ENCODE assay signal across 8 cellular contexts in the genomic region with DNA sequence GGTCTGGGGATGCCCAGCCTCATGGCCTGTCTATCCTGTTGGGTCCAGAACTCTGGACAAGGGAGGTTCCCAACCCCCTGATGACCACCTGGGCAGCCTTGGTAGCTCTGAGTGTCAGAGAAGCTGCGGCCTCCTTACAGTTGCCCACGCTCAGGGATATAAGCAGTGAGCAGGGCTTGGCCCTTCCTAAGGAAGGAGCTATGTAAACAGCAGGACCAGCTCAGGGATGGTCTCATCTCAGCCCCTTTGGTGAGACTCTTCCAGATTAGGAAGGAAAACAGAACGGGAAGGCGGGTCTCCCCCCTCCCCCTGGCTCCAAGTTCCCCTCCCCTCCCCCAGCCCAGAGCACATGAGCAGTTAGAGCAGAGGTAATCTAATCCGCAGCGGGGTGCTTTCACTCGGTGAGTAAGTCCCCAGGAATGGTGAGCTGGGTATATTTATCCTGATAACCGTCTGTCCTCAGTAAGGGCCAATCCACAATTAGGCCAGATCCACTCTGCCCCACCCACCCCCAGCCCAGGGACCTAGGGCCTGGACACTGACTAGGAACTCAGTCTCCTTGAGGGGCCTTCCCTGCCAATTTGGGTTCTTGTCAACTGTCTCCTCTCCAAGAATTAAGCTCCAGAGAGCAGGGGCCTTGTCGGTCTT. TPM values are rescaled to one million over a fixed set of nuclear protein-coding genes. Genes with fewer than 3 reads are reported as not detected.
A peak's percentile ranks its signal among the peaks of the same experiment; 100 is the strongest.
DNase-seq lines count a peak whose midpoint lies in the region; ATAC-seq, FAIRE-seq and TF ChIP-seq lines count a peak whose summit lies in the region.

No MANE protein-coding gene starts in this region.

- H3K9me3 ChIP-seq in CD8-positive, alpha-beta T cell (ENCODE audit: low read length) = no peaks in the 10 kb centered on the region
- no peaks in the 10 kb centered on the region for H3K9me3 ChIP-seq in Loucy (ENCODE audit: insufficient read depth, low read depth, low read length)
- H3K9me3 ChIP-seq in ascending aorta = no peaks in the 10 kb centered on the region
- no peaks in the 10 kb centered on the region for H3K9me3 ChIP-seq in small intestine (ENCODE audit: control insufficient read depth, low read depth)
- H3K9me3 ChIP-seq in Karpas-422 (ENCODE audit: low read length) = no peaks in the 10 kb centered on the region

- H3K4me1 Mint-ChIP-seq in CD8-positive, alpha-beta T cell (ENCODE audit: low read depth) = peaks cover 91% of the 10 kb centered on the region

- H3K79me2 ChIP-seq in Loucy (ENCODE audit: insufficient read depth, low read length) (no peaks in the 10 kb centered on the region), Karpas-422 (ENCODE audit: low read length) (no peaks in the 10 kb centered on the region)

- H3K9ac ChIP-seq in Loucy (ENCODE audit: low read depth, low read length, poor library complexity, severe bottlenecking) = peak overlapping the region; percentile 67
- H3K9ac ChIP-seq in Karpas-422 (ENCODE audit: low read length) = no peak overlapping the region

- H4K20me1 ChIP-seq in Loucy (ENCODE audit: insufficient read depth, low read length, poor library complexity, severe bottlenecking) (no peaks in the 10 kb centered on the region), Karpas-422 (ENCODE audit: insufficient read depth, low read depth, low read length) (peaks cover 6% of the 10 kb centered on the region; the same call in 1 of the 2 replicates)

- H3K36me3 ChIP-seq in CD8-positive, alpha-beta T cell (ENCODE audit: insufficient read depth, low read length) = peaks cover 12% of the 10 kb centered on the region
- H3K36me3 ChIP-seq in Loucy (ENCODE audit: insufficient read depth, low read length) (no peaks in the 10 kb centered on the region), ascending aorta (peaks cover 11 to 13% of the 10 kb centered on the region in 2 donors), small intestine (ENCODE audit: control insufficient read depth in 2 of 2, insufficient read depth in 2 of 2, low read length in 2 of 2) (no peaks in the 10 kb centered on the region), Karpas-422 (ENCODE audit: insufficient read depth, low read length) (no peaks in the 10 kb centered on the region)

- no peak overlapping the region for H3K4me3 ChIP-seq in CD8-positive, alpha-beta T cell (ENCODE audit: low read depth, low read length)
- H3K4me3 ChIP-seq in Loucy (ENCODE audit: low read length, poor library complexity, severe bottlenecking) (peak overlapping the region; percentile 61), ascending aorta (peak overlapping the region in 1 of 2 donors; percentile 3), small intestine (ENCODE audit: low read depth in 1 of 2, low read length in 2 of 2) (no peak overlapping the region), Karpas-422 (ENCODE audit: low read length) (no peak overlapping the region)

- no peak for ATAC-seq in CD8-positive, alpha-beta T cell
- ATAC-seq in HG03175 (IDR thresholded peaks at IDR 0.05; ENCODE audit: unreplicated experiment) = no peak

- H2AFZ ChIP-seq in Loucy (ENCODE audit: low read length) (no peak overlapping the region), Karpas-422 (ENCODE audit: low read length) (no peak overlapping the region)

- POLR2A ChIA-PET in CD8-positive, alpha-beta T cell (lab: Charles Lee) = interaction anchor here (0.6 to 9.7 kb wide), 7 partner anchors 10 to 80 kb away, joined by 3 to 150 read pairs (median 12); a partner anchor contains a TSS

- no peaks in the 10 kb centered on the region for H3K9me3 Mint-ChIP-seq in CD8-positive, alpha-beta T cell

- no peaks in the 10 kb centered on the region; the same call in 1 of the 2 replicates for H3F3A ChIP-seq in Loucy (ENCODE audit: low read depth)

- H3K4me2 ChIP-seq in Loucy (ENCODE audit: low read depth, low read length, poor library complexity, severe bottlenecking) (peak overlapping the region; percentile 76), Karpas-422 (ENCODE audit: low read depth, low read length, poor library complexity, severe bottlenecking) (no peak overlapping the region)

- peak overlapping the region; percentile 77 for H3K4me3 Mint-ChIP-seq in CD8-positive, alpha-beta T cell

- FAIRE-seq in small intestine (lab: Jason Lieb, UNC) = no peak

- H3K27ac ChIP-seq in CD8-positive, alpha-beta T cell (ENCODE audit: low read depth, low read length) = peak overlapping the region; percentile 8
- H3K27ac ChIP-seq in ascending aorta = peak overlapping the region; percentile 89 to 90
- peak overlapping the region; percentile 87 to 94 for H3K27ac ChIP-seq in small intestine (ENCODE audit: low read depth in 1 of 2, low read length in 1 of 2)
- H3K27ac ChIP-seq in Karpas-422 (ENCODE audit: low read length) = no peak overlapping the region

- H3K4me1 ChIP-seq in CD8-positive, alpha-beta T cell (ENCODE audit: insufficient read depth, low read length) = peaks cover 84% of the 10 kb centered on the region
- H3K4me1 ChIP-seq in Loucy (ENCODE audit: insufficient read depth, low read length, poor library complexity, severe bottlenecking) = peaks cover 40% of the 10 kb centered on the region
- H3K4me1 ChIP-seq in ascending aorta = peaks cover 49 to 77% of the 10 kb centered on the region in 2 donors
- H3K4me1 ChIP-seq in small intestine (ENCODE audit: control insufficient read depth in 2 of 2, insufficient read depth in 1 of 2, low read depth in 1 of 2, low read length in 1 of 2) = peaks cover 25 to 37% of the 10 kb centered on the region in 2 donors
- peaks cover 26% of the 10 kb centered on the region for H3K4me1 ChIP-seq in Karpas-422 (ENCODE audit: low read length)

- peaks cover 20% of the 10 kb centered on the region for H3K36me3 Mint-ChIP-seq in CD8-positive, alpha-beta T cell

- 30 to 40% (median 32%) methylated on average over 9 of the region's 9 CpGs for WGBS in small intestine, 3 donors

- H3K27ac Mint-ChIP-seq in CD8-positive, alpha-beta T cell = peak overlapping the region; percentile 94

- H3K27me3 Mint-ChIP-seq in CD8-positive, alpha-beta T cell (ENCODE audit: low read depth) = no peaks in the 10 kb centered on the region

- no peaks in the 10 kb centered on the region for H3K27me3 ChIP-seq in CD8-positive, alpha-beta T cell (ENCODE audit: insufficient read depth, low read length)
- H3K27me3 ChIP-seq in Loucy (ENCODE audit: insufficient read depth, low read length, poor library complexity, severe bottlenecking) (no peaks in the 10 kb centered on the region), ascending aorta (no peaks in the 10 kb centered on the region), small intestine (ENCODE audit: control insufficient read depth in 2 of 2, insufficient read depth in 2 of 2, low read length in 2 of 2) (no peaks in the 10 kb centered on the region), Karpas-422 (ENCODE audit: low read length) (no peaks in the 10 kb centered on the region)

- CTCF ChIA-PET in CD8-positive, alpha-beta T cell (lab: Charles Lee) = interaction anchor here (1.1 to 11.1 kb wide), 9 partner anchors 9 to 68 kb away, joined by 3 to 458 read pairs (median 9); a partner anchor contains a TSS

- DNase-seq in CD8-positive, alpha-beta T cell = no peak
- DNase-seq in ascending aorta (ENCODE audit: low spot score in 2 of 2) = peak in 1 of 2 donors; percentile 89
- peak; percentile 95 for DNase-seq in iPS DF 4.7 (ENCODE audit: extremely low read depth, low spot score)
- peak; percentile 70 for DNase-seq in small intestine
- DNase-seq in Ammon's horn (ENCODE audit: low spot score) = no peak
- no peak for DNase-seq in Karpas-422

- intact Hi-C loops in CD8-positive, alpha-beta T cell (cut with DNase I, micrococcal nuclease) = no loop called here
- intact Hi-C loops in ascending aorta (cut with DNase I) = no loop called here

- no peaks in the 10 kb centered on the region for H3K9me2 ChIP-seq in Loucy (replicated peaks; ENCODE audit: low read depth, low read length)
- no peaks in the 10 kb centered on the region for H3K9me2 ChIP-seq in Karpas-422 (replicated peaks; ENCODE audit: insufficient read depth, low read length)

- no peak for TF ChIP-seq CTCF in CD8-positive, alpha-beta T cell (IDR thresholded peaks at IDR 0.05)
- TF ChIP-seq CTCF in Loucy (conservative IDR thresholded peaks at IDR 0.05; ENCODE audit: low read length) (no peak), ascending aorta (IDR thresholded peaks at IDR 0.05) (no peak)

RNA-seq across cellular contexts. Expression of a gene that starts 29.5 kb away (rescaled TPM):
- total RNA-seq in CD8-positive, alpha-beta T cell = 1,000 to 10,000 TPM; 2,094 to 2,102 TPM
- 2,244 TPM for total RNA-seq in ascending aorta
- 1,000 to 10,000 TPM; 2,529 to 5,599 (median 4,032) TPM for polyA plus RNA-seq in small intestine
- 4,777 and 6,150 TPM in 2 replicates for total RNA-seq in Karpas-422 (2014; rRNA removed; shearing (Covaris generic); ENCODE audit: low replicate concordance)

RNA-seq across cellular contexts. Expression of a gene that starts 35.1 kb away (rescaled TPM):
- total RNA-seq in CD8-positive, alpha-beta T cell = 100 to 1,000 TPM; 170 to 171 TPM
- total RNA-seq in ascending aorta = 282 TPM
- polyA plus RNA-seq in small intestine = 100 to 1,000 TPM in 2 of 3 donors, 10 to 100 TPM in 1; 79.3 to 132 (median 103) TPM
- 1.9 and 2.5 TPM in 2 replicates for total RNA-seq in Karpas-422 (2014; rRNA removed; shearing (Covaris generic); ENCODE audit: low replicate concordance)

RNA-seq across cellular contexts. Expression of a gene that starts 35.9 kb away (rescaled TPM):
- total RNA-seq in CD8-positive, alpha-beta T cell = 100 to 1,000 TPM; 161 to 163 TPM
- total RNA-seq in ascending aorta = 49.0 TPM
- 10 to 100 TPM; 12.3 to 27.9 (median 14.1) TPM for polyA plus RNA-seq in small intestine
- 53.6 and 75.2 TPM in 2 replicates for total RNA-seq in Karpas-422 (2014; rRNA removed; shearing (Covaris generic); ENCODE audit: low replicate concordance)

Comparison
In these comparisons a context has a peak if more than half of its experiments do, and no peak if none do; other contexts are left out.
1. DNase-seq: peak in iPS DF 4.7 (single experiment) and small intestine (single experiment); none in CD8-positive, alpha-beta T cell (0 of 7), Ammon's horn (single experiment) and Karpas-422 (single experiment).
2. RNA of a gene that starts 35.1 kb away (total RNA-seq): 282 TPM in ascending aorta (single experiment) and 170 to 171 TPM in CD8-positive, alpha-beta T cell; 1.9 to 2.5 TPM in Karpas-422; every median in the first group is over 10 times any median in the second.